7 cellular contexts compared by ENCODE assay signal in the genomic region with DNA sequence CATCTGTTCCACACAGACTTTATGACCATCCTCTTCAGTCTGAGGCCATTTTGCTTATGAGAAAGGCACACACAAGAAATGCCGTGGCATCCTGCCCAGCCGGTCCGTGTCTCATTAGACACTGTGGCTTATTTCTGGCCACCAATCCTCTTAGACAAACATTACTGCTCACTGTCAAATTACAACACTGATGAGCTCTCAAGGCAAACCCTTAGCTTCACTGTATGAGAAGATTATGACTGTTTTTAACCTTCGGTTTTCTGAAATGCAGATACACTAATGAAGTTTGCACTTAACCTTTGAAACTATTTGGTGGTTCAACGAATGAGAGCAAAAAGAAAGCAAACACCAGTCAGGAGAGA. TPM values are rescaled to one million over a fixed set of nuclear protein-coding genes. Genes with fewer than 3 reads are reported as not detected.
DNase-seq lines count a peak whose midpoint lies in the region; ATAC-seq, FAIRE-seq and TF ChIP-seq lines count a peak whose summit lies in the region.

No MANE protein-coding gene starts in this region.

- in situ Hi-C loops in KBM-7 (cut with MboI; ENCODE audit: low pct_unique_long_range_greater_than_20kb, low sequenced_read_pairs) = no loop called here

- no peak for ATAC-seq in GM21717 (IDR thresholded peaks at IDR 0.05; ENCODE audit: unreplicated experiment)

- FAIRE-seq in bronchial epithelial cell (lab: Jason Lieb, UNC) (peak; percentile 82), urothelium cell line (lab: Jason Lieb, UNC) (peak; percentile 17)

- no peaks in the 10 kb centered on the region for H3K4me1 Mint-ChIP-seq in activated CD4-positive, alpha-beta memory T cell treated with anti-CD3 and anti-CD28 coated beads, Interleukin-2, amount 10 ng/mL, durations not matched to agents 7 days and 5 days

- H3K4me3 ChIP-seq in bronchial epithelial cell (ENCODE audit: low read depth, low read length) (no peak overlapping the region), lower leg skin (ENCODE audit: low read depth, poor library complexity, severe bottlenecking) (no peak overlapping the region)

- no peaks in the 10 kb centered on the region for H3K36me3 ChIP-seq in bronchial epithelial cell (ENCODE audit: control insufficient read depth, insufficient read depth, low read length)

- H3K36me3 Mint-ChIP-seq in activated CD4-positive, alpha-beta memory T cell treated with anti-CD3 and anti-CD28 coated beads, Interleukin-2, amount 10 ng/mL, durations not matched to agents 7 days and 5 days (ENCODE audit: low read depth) = no peaks in the 10 kb centered on the region

- no peak overlapping the region for H3K4me3 Mint-ChIP-seq in activated CD4-positive, alpha-beta memory T cell treated with anti-CD3 and anti-CD28 coated beads, Interleukin-2, amount 10 ng/mL, durations not matched to agents 7 days and 5 days

- no peak for TF ChIP-seq POLR2A in lower leg skin (IDR thresholded peaks at IDR 0.05)

- CTCF ChIA-PET in activated CD4-positive, alpha-beta memory T cell treated with anti-CD3 and anti-CD28 coated beads, Interleukin-2, amount 10 ng/mL, durations not matched to agents 7 days and 5 days (lab: Charles Lee) = no interaction called here

- DNase-seq in KBM-7 (peak; percentile 73), bronchial epithelial cell (ENCODE audit: low read depth) (peak; percentile 84), lower leg skin (ENCODE audit: low spot score in 2 of 2) (peak; percentile 83 to 96), urothelium cell line (ENCODE audit: low spot score) (peak; percentile 36)
- no peak for DNase-seq in activated CD4-positive, alpha-beta memory T cell treated with anti-CD3 and anti-CD28 coated beads, Interleukin-2, amount 10 ng/mL, durations not matched to agents 7 days and 5 days
- no peak for DNase-seq in stimulated activated CD8-positive, alpha-beta memory T cell treated with anti-CD3 and anti-CD28 coated beads, Interleukin-4, amount 100 ng/mL, for 48 hours

- H3K9me3 Mint-ChIP-seq in activated CD4-positive, alpha-beta memory T cell treated with anti-CD3 and anti-CD28 coated beads, Interleukin-2, amount 10 ng/mL, durations not matched to agents 7 days and 5 days = no peaks in the 10 kb centered on the region

- POLR2A ChIA-PET in activated CD4-positive, alpha-beta memory T cell treated with anti-CD3 and anti-CD28 coated beads, Interleukin-2, amount 10 ng/mL, durations not matched to agents 7 days and 5 days (lab: Charles Lee) = no interaction called here

- no peaks in the 10 kb centered on the region for H3K27me3 Mint-ChIP-seq in activated CD4-positive, alpha-beta memory T cell treated with anti-CD3 and anti-CD28 coated beads, Interleukin-2, amount 10 ng/mL, durations not matched to agents 7 days and 5 days

- intact Hi-C loops in lower leg skin (cut with DNase I; ENCODE audit: low total_unique reads) = loop anchor here (10.0 kb wide), 1 partner anchor 48 kb away; a partner anchor contains a TSS

- 48 to 56% methylated on average over 5 of the region's 5 CpGs for WGBS in lower leg skin, 2 donors

- TF ChIP-seq CTCF in bronchial epithelial cell (IDR thresholded peaks at IDR 0.05; ENCODE audit: insufficient read depth, low read length, severe bottlenecking) (no peak), lower leg skin (IDR thresholded peaks at IDR 0.05) (no peak)

- H3K27me3 ChIP-seq in bronchial epithelial cell (ENCODE audit: control insufficient read depth, insufficient read depth, low read length) = no peaks in the 10 kb centered on the region

- H3K27ac Mint-ChIP-seq in activated CD4-positive, alpha-beta memory T cell treated with anti-CD3 and anti-CD28 coated beads, Interleukin-2, amount 10 ng/mL, durations not matched to agents 7 days and 5 days = no peak overlapping the region

RNA-seq across cellular contexts. Expression of a gene that starts 50.5 kb away (rescaled TPM):
- total RNA-seq in bronchial epithelial cell (450 and 628 TPM in 2 replicates), lower leg skin (100 to 1,000 TPM; 475 to 871 (median 583) TPM)
- 1 to 10 TPM; 5.4 to 5.5 TPM for total RNA-seq in activated CD4-positive, alpha-beta memory T cell treated with anti-CD3 and anti-CD28 coated beads, Interleukin-2, amount 10 ng/mL, durations not matched to agents 7 days and 5 days

Comparison
In these comparisons a context has a peak if more than half of its experiments do, and no peak if none do; other contexts are left out.
1. DNase-seq: peak in KBM-7 (single experiment), bronchial epithelial cell (single experiment), lower leg skin (2 of 2) and urothelium cell line (single experiment); none in activated CD4-positive, alpha-beta memory T cell treated with anti-CD3 and anti-CD28 coated beads, Interleukin-2, amount 10 ng/mL, durations not matched to agents 7 days and 5 days (single experiment) and stimulated activated CD8-positive, alpha-beta memory T cell treated with anti-CD3 and anti-CD28 coated beads, Interleukin-4, amount 100 ng/mL, for 48 hours (single experiment).
2. RNA of a gene that starts 50.5 kb away (total RNA-seq): 475 to 871 TPM in lower leg skin and 450 to 628 TPM in bronchial epithelial cell; 5.4 to 5.5 TPM in activated CD4-positive, alpha-beta memory T cell treated with anti-CD3 and anti-CD28 coated beads, Interleukin-2, amount 10 ng/mL, durations not matched to agents 7 days and 5 days; every median in the first group is over 10 times any median in the second.